20 cellular contexts compared by ENCODE assay signal in genomic region chr19:18297308-18297707, GRCh38. TPM values are rescaled to one million over a fixed set of nuclear protein-coding genes. Genes with fewer than 3 reads are reported as not detected.
A peak's percentile ranks its signal among the peaks of the same experiment; 100 is the strongest.
DNase-seq lines count a peak whose midpoint lies in the region; ATAC-seq and TF ChIP-seq lines count a peak whose summit lies in the region.
"Had no signal": no experiment of that assay in that cellular context is flagged by ENCODE, and none has a peak within 500 bp of the region (broad histone marks: within the 10 kb centered on the region; RNA-seq: fewer than 3 reads in every experiment).

No MANE protein-coding gene starts in this region.

- intact Hi-C loops in vagina (cut with DNase I): no loop called here

- H3K4me3 Mint-ChIP-seq in activated naive CD8-positive, alpha-beta T cell treated with anti-CD3 and anti-CD28 coated beads, Interleukin-2, amount 50 U/mL, for 24 hours: no peak overlapping the region
- no peak overlapping the region for H3K4me3 Mint-ChIP-seq in activated naive CD8-positive, alpha-beta T cell treated with anti-CD3 and anti-CD28 coated beads for 36 hours
- H3K4me3 Mint-ChIP-seq in T-helper 17 cell (no peak overlapping the region), progenitor cell of endocrine pancreas (ENCODE audit: low read depth) (no peak overlapping the region)

- H3K9me3 ChIP-seq in T-helper 17 cell (ENCODE audit: control insufficient read depth, low read length, poor library complexity, severe bottlenecking) (no peaks in the 10 kb centered on the region), vagina (no peaks in the 10 kb centered on the region)
- H3K9me3 ChIP-seq: psoas muscle, upper lobe of left lung had no signal

- H3K27me3 Mint-ChIP-seq in activated naive CD8-positive, alpha-beta T cell treated with anti-CD3 and anti-CD28 coated beads, Interleukin-2, amount 50 U/mL, for 24 hours: no peaks in the 10 kb centered on the region
- H3K27me3 Mint-ChIP-seq in activated naive CD8-positive, alpha-beta T cell treated with anti-CD3 and anti-CD28 coated beads for 36 hours: no peaks in the 10 kb centered on the region
- H3K27me3 Mint-ChIP-seq in T-helper 17 cell: no peaks in the 10 kb centered on the region
- no peaks in the 10 kb centered on the region for H3K27me3 Mint-ChIP-seq in progenitor cell of endocrine pancreas

- no peaks in the 10 kb centered on the region for H3K27me3 ChIP-seq in vagina
- H3K27me3 ChIP-seq: upper lobe of left lung had no signal

- peak overlapping the region; percentile 23 for H3K27ac Mint-ChIP-seq in activated naive CD8-positive, alpha-beta T cell treated with anti-CD3 and anti-CD28 coated beads, Interleukin-2, amount 50 U/mL, for 24 hours
- no peak overlapping the region for H3K27ac Mint-ChIP-seq in activated naive CD8-positive, alpha-beta T cell treated with anti-CD3 and anti-CD28 coated beads for 36 hours
- H3K27ac Mint-ChIP-seq in T-helper 17 cell: peak overlapping the region; percentile 99
- no peak overlapping the region for H3K27ac Mint-ChIP-seq in progenitor cell of endocrine pancreas

- peaks cover 56% of the 10 kb centered on the region for H3K4me1 Mint-ChIP-seq in activated naive CD8-positive, alpha-beta T cell treated with anti-CD3 and anti-CD28 coated beads, Interleukin-2, amount 50 U/mL, for 24 hours
- H3K4me1 Mint-ChIP-seq in activated naive CD8-positive, alpha-beta T cell treated with anti-CD3 and anti-CD28 coated beads for 36 hours: peaks cover 38% of the 10 kb centered on the region
- H3K4me1 Mint-ChIP-seq in T-helper 17 cell (peaks cover 20% of the 10 kb centered on the region), progenitor cell of endocrine pancreas (ENCODE audit: low read depth) (peaks cover 6% of the 10 kb centered on the region)

- no peak for TF ChIP-seq CTCF in vagina (IDR thresholded peaks at IDR 0.05)
- no peak for TF ChIP-seq CTCF in progenitor cell of endocrine pancreas (IDR thresholded peaks at IDR 0.05; ENCODE audit: unreplicated experiment)

- DNase-seq in activated naive CD8-positive, alpha-beta T cell treated with anti-CD3 and anti-CD28 coated beads, Interleukin-2, amount 50 U/mL, for 24 hours: no peak
- DNase-seq in activated naive CD8-positive, alpha-beta T cell treated with anti-CD3 and anti-CD28 coated beads for 36 hours: no peak
- DNase-seq in T-helper 17 cell (no peak), foreskin melanocyte (peak; percentile 29), vagina (ENCODE audit: extremely low spot score in 2 of 2) (no peak), occipital lobe (lab: John Stamatoyannopoulos, UW) (no peak), progenitor cell of endocrine pancreas (ENCODE audit: low spot score, unreplicated experiment) (no peak)
- DNase-seq: activated CD4-positive, alpha-beta T cell treated with anti-CD3 and anti-CD28 coated beads for 1 hour; glutamatergic neuron; MV-4-11; NCI-H1930; NCI-H446 treated with DMSO at 0.1 percent for 48 hours; psoas muscle; stimulated activated CD4-positive, alpha-beta T cell treated with anti-CD3 and anti-CD28 coated beads, Interleukin-12 subunit alpha, Interleukin-12 subunit beta, amount 100 ng/mL, for 4 hours; stimulated activated naive CD4-positive, alpha-beta T cell; upper lobe of left lung had no signal

- H3K36me3 Mint-ChIP-seq in activated naive CD8-positive, alpha-beta T cell treated with anti-CD3 and anti-CD28 coated beads, Interleukin-2, amount 50 U/mL, for 24 hours (ENCODE audit: low read depth): peaks cover 14% of the 10 kb centered on the region
- H3K36me3 Mint-ChIP-seq in activated naive CD8-positive, alpha-beta T cell treated with anti-CD3 and anti-CD28 coated beads for 36 hours: peaks cover 18% of the 10 kb centered on the region
- no peaks in the 10 kb centered on the region for H3K36me3 Mint-ChIP-seq in T-helper 17 cell (ENCODE audit: low read depth)
- H3K36me3 Mint-ChIP-seq in progenitor cell of endocrine pancreas (ENCODE audit: insufficient read depth): no peaks in the 10 kb centered on the region

- no peaks in the 10 kb centered on the region for H3K9me3 Mint-ChIP-seq in activated naive CD8-positive, alpha-beta T cell treated with anti-CD3 and anti-CD28 coated beads, Interleukin-2, amount 50 U/mL, for 24 hours
- H3K9me3 Mint-ChIP-seq in activated naive CD8-positive, alpha-beta T cell treated with anti-CD3 and anti-CD28 coated beads for 36 hours: no peaks in the 10 kb centered on the region
- H3K9me3 Mint-ChIP-seq in progenitor cell of endocrine pancreas (ENCODE audit: low read depth): no peaks in the 10 kb centered on the region

- no peaks in the 10 kb centered on the region for H3K36me3 ChIP-seq in vagina
- H3K36me3 ChIP-seq: upper lobe of left lung had no signal

- peaks cover 31% of the 10 kb centered on the region for H3K4me1 ChIP-seq in vagina

- ATAC-seq in activated naive CD8-positive, alpha-beta T cell treated with anti-CD3 and anti-CD28 coated beads, Interleukin-2, amount 50 U/mL, for 24 hours: no peak
- ATAC-seq in T-helper 17 cell (no peak), HG02938 (IDR thresholded peaks at IDR 0.05; ENCODE audit: unreplicated experiment) (no peak)
- ATAC-seq: activated naive CD4-positive, alpha-beta T cell treated with anti-CD3 and anti-CD28 coated beads, Interleukin-2, amount 50 U/mL, for 72 hours; esophagus mucosa; psoas muscle; Right ventricle myocardium inferior had no signal

- no peak overlapping the region for H3K4me3 ChIP-seq in vagina
- H3K4me3 ChIP-seq: psoas muscle, upper lobe of left lung had no signal

- no peak for TF ChIP-seq POLR2A in vagina (IDR thresholded peaks at IDR 0.05)

- H3K27ac ChIP-seq in vagina: peak overlapping the region; percentile 33
- H3K27ac ChIP-seq: psoas muscle had no signal

RNA-seq across cellular contexts. Expression of gene JUND, which starts 15.9 kb away (rescaled TPM):
- total RNA-seq in activated naive CD8-positive, alpha-beta T cell treated with anti-CD3 and anti-CD28 coated beads for 36 hours: 100 to 1,000 TPM; 379 to 398 TPM
- total RNA-seq in T-helper 17 cell (1,000 to 10,000 TPM; 1,212 to 1,401 TPM), vagina (531 TPM), occipital lobe (70.7 TPM), progenitor cell of endocrine pancreas (158 and 168 TPM in 2 replicates)

RNA-seq across cellular contexts. Expression of gene IQCN, which starts 23.1 kb away (rescaled TPM):
- total RNA-seq in activated naive CD8-positive, alpha-beta T cell treated with anti-CD3 and anti-CD28 coated beads for 36 hours: under 1 TPM; 0.29 to 0.32 TPM
- total RNA-seq in T-helper 17 cell: 10 to 100 TPM; 16.5 to 21.9 TPM
- total RNA-seq in vagina: 4.4 TPM
- total RNA-seq in occipital lobe: 0.47 TPM
- 10.5 and 10.9 TPM in 2 replicates for total RNA-seq in progenitor cell of endocrine pancreas

RNA-seq across cellular contexts. Expression of gene LSM4, which starts 25.6 kb away (rescaled TPM):
- 100 to 1,000 TPM; 419 to 435 TPM for total RNA-seq in activated naive CD8-positive, alpha-beta T cell treated with anti-CD3 and anti-CD28 coated beads for 36 hours
- total RNA-seq in T-helper 17 cell (10 to 100 TPM; 43.3 to 46.6 TPM), vagina (54.3 TPM), occipital lobe (72.2 TPM), progenitor cell of endocrine pancreas (150 and 154 TPM in 2 replicates)

RNA-seq across cellular contexts. Expression of gene PGPEP1, which starts 43.1 kb away (rescaled TPM):
- 10 to 100 TPM; 15.7 to 17.8 TPM for total RNA-seq in activated naive CD8-positive, alpha-beta T cell treated with anti-CD3 and anti-CD28 coated beads for 36 hours
- 10 to 100 TPM; 22.0 to 28.3 TPM for total RNA-seq in T-helper 17 cell
- total RNA-seq in vagina: 27.5 TPM
- 14.2 TPM for total RNA-seq in occipital lobe
- 43.5 and 51.3 TPM in 2 replicates for total RNA-seq in progenitor cell of endocrine pancreas

Comparison
In these comparisons a context has a peak if more than half of its experiments do, and no peak if none do; other contexts are left out.
1. H3K27ac Mint-ChIP-seq: peak in activated naive CD8-positive, alpha-beta T cell treated with anti-CD3 and anti-CD28 coated beads, Interleukin-2, amount 50 U/mL, for 24 hours (single experiment) and T-helper 17 cell (single experiment); none in activated naive CD8-positive, alpha-beta T cell treated with anti-CD3 and anti-CD28 coated beads for 36 hours (single experiment) and progenitor cell of endocrine pancreas (single experiment).